19 cellular contexts compared by ENCODE assay signal in genomic region chr9:121745396-121745695, GRCh38.
DNase-seq lines count a peak whose midpoint lies in the region; ATAC-seq, FAIRE-seq and TF ChIP-seq lines count a peak whose summit lies in the region.
"Had no signal": no experiment of that assay in that cellular context is flagged by ENCODE, and none has a peak within 500 bp of the region (broad histone marks: within the 10 kb centered on the region; RNA-seq: fewer than 3 reads in every experiment).

No MANE protein-coding gene starts in this region.

- no peak overlapping the region for H3K23ac ChIP-seq in H1 (ENCODE audit: insufficient read length)

- H2BK20ac ChIP-seq in H1 (ENCODE audit: low read length): no peak overlapping the region

- TF ChIP-seq EP300 in H1 (IDR thresholded peaks at IDR 0.05; ENCODE audit: borderline replicate concordance in 1 of 2, low read depth in 2 of 2, low read length in 2 of 2) (no peak), upper lobe of left lung (IDR thresholded peaks at IDR 0.05) (no peak)

- WGBS in H1 (ENCODE audit: extremely low coverage in 1 of 2, insufficient coverage in 1 of 2, insufficient read length in 1 of 2, insufficient replicate concordance in 2 of 2, low coverage in 1 of 2, low lambda C conversion rate in 2 of 2, missing lambda C conversion rate in 1 of 2), 2 experiments: 83% methylated on average over 4 of the region's 4 CpGs; no CpG with 5 or more reads in 1 of the 2 experiments
- WGBS in psoas muscle, 3 donors: 76 to 92% (median 81%) methylated on average over 4 of the region's 4 CpGs
- 100% methylated on average over 2 to 4 of the region's 4 CpGs for WGBS in upper lobe of left lung, 2 donors

- no peak overlapping the region for H2BK120ac ChIP-seq in H1 (replicated peaks; ENCODE audit: low read depth, low read length)

- no peak overlapping the region for H3K9ac ChIP-seq in H1 (replicated peaks in 1 of 4; ENCODE audit: extremely low read depth in 1 of 4, low read depth in 3 of 4, low read length in 3 of 4)

- H3K9me3 ChIP-seq in H1 (ENCODE audit: insufficient read depth in 2 of 2, low read depth in 1 of 2, low read length in 1 of 2): no peaks in the 10 kb centered on the region
- H3K9me3 ChIP-seq in psoas muscle: no peaks in the 10 kb centered on the region
- H3K9me3 ChIP-seq in upper lobe of left lung: no peaks in the 10 kb centered on the region
- H3K9me3 ChIP-seq: mucosa of descending colon had no signal

- TF ChIP-seq POLR2A in H1 (IDR thresholded peaks at IDR 0.05; ENCODE audit: control extremely low read depth in 1 of 2, low read depth in 2 of 2, low read length in 2 of 2) (no peak), upper lobe of left lung (IDR thresholded peaks at IDR 0.05) (no peak)

- H3K79me1 ChIP-seq in H1 (ENCODE audit: low read depth, low read length): peaks cover 25% of the 10 kb centered on the region

- no peak overlapping the region for H3K4me2 ChIP-seq in H1 (ENCODE audit: insufficient read depth in 1 of 2, low read depth in 2 of 2, low read length in 2 of 2)

- no peak for DNase-seq in activated CD4-positive, alpha-beta T cell treated with anti-CD3 and anti-CD28 coated beads, Interleukin-2, amount 10 ng/mL, durations not matched to agents 7 days and 5 days
- no peak for DNase-seq in activated CD4-positive, alpha-beta T cell treated with anti-CD3 and anti-CD28 coated beads for 1 hour
- DNase-seq in H1 (ENCODE audit: low read depth in 1 of 2, low spot score in 2 of 2) (no peak), psoas muscle (no peak), upper lobe of left lung (no peak)
- no peak for DNase-seq in stimulated activated naive CD4-positive, alpha-beta T cell (lab: John Stamatoyannopoulos, UW)
- DNase-seq in NK-92 treated with Interleukin-12 subunit alpha and Interleukin-12 subunit beta, amount 100 ng/mL, for 24 hours (lab: John Stamatoyannopoulos, UW): no peak
- DNase-seq in stimulated activated CD4-positive, alpha-beta T cell treated with anti-CD3 and anti-CD28 coated beads, Interleukin-12 subunit alpha, Interleukin-12 subunit beta, amount 100 ng/mL, for 4 hours: no peak
- DNase-seq: 8988T; activated CD4-positive, alpha-beta T cell treated with anti-CD3 and anti-CD28 coated beads, Interleukin-2, amount 10 ng/mL, durations not matched to agents 24 days and 14 days; activated naive CD4-positive, alpha-beta T cell treated with anti-CD3 and anti-CD28 coated beads for 36 hours; dorsolateral prefrontal cortex; hippocampal formation; kidney; mucosa of descending colon; NCI-H1930; NCI-H510A treated with DMSO at 0.1 percent for 48 hours had no signal

- H3K23me2 ChIP-seq in H1 (ENCODE audit: low read depth, low read length): no peaks in the 10 kb centered on the region

- no peak overlapping the region for H2AFZ ChIP-seq in H1 (ENCODE audit: low read length)

- peaks cover 17 to 18% of the 10 kb centered on the region in 2 experiments for H4K20me1 ChIP-seq in H1 (replicated peaks in 1 of 2; ENCODE audit: control insufficient read depth in 1 of 2, insufficient read depth in 2 of 2, low read length in 2 of 2)

- CTCF ChIA-PET in activated CD4-positive, alpha-beta T cell treated with anti-CD3 and anti-CD28 coated beads, Interleukin-2, amount 10 ng/mL, durations not matched to agents 7 days and 5 days (lab: Charles Lee): interaction anchor here (3.2 kb wide), 1 partner anchor 11 kb away, joined by 9 read pairs; no protein-coding TSS in a partner anchor
- CTCF ChIA-PET in H1 (lab: Charles Lee; ENCODE audit: partially characterized antibody): interaction anchor here (0.7 to 20.3 kb wide), 12 partner anchors 9 to 190 kb away, joined by 3 to 305 read pairs (median 6); no protein-coding TSS in a partner anchor

- TF ChIP-seq RAD21 in H1 (IDR thresholded peaks at IDR 0.05 in 1 of 2, conservative IDR thresholded peaks at IDR 0.05 in 1 of 2; ENCODE audit: low read depth in 2 of 2, low read length in 2 of 2): no peak

- no peaks in the 10 kb centered on the region for H3K9me3 Mint-ChIP-seq in activated CD4-positive, alpha-beta T cell treated with anti-CD3 and anti-CD28 coated beads, Interleukin-2, amount 10 ng/mL, durations not matched to agents 7 days and 5 days
- H3K9me3 Mint-ChIP-seq: activated CD4-positive, alpha-beta T cell treated with anti-CD3 and anti-CD28 coated beads, Interleukin-2, amount 10 ng/mL, durations not matched to agents 24 days and 14 days; activated naive CD4-positive, alpha-beta T cell treated with anti-CD3 and anti-CD28 coated beads for 36 hours had no signal

- H3K4me1 ChIP-seq in H1 (replicated peaks in 1 of 4; ENCODE audit: control insufficient read depth in 3 of 4, insufficient read depth in 4 of 4, low read length in 3 of 4) (peaks cover 15 to 32% (median 17%) of the 10 kb centered on the region in 4 experiments), psoas muscle (peaks cover 89% of the 10 kb centered on the region), upper lobe of left lung (peaks cover 69 to 78% (median 72%) of the 10 kb centered on the region in 4 donors)

- H2BK5ac ChIP-seq in H1 (ENCODE audit: low read depth, low read length): peak overlapping the region; percentile 12

- no peak for ATAC-seq in psoas muscle
- ATAC-seq in upper lobe of left lung (ENCODE audit: low FRiP score in 2 of 2): no peak
- ATAC-seq: esophagus mucosa, mucosa of descending colon had no signal

- no peak overlapping the region for H3K27ac ChIP-seq in H1 (ENCODE audit: low read depth, low read length)
- no peak overlapping the region for H3K27ac ChIP-seq in psoas muscle
- peak overlapping the region in 3 of 4 donors; percentile 90 to 95 (median 94) for H3K27ac ChIP-seq in upper lobe of left lung
- H3K27ac ChIP-seq: SK-N-MC had no signal

- no peak overlapping the region for H3K4ac ChIP-seq in H1 (replicated peaks; ENCODE audit: insufficient read length, low read depth, low read length)

- H2BK12ac ChIP-seq in H1 (ENCODE audit: low read depth, low read length): no peak overlapping the region

- H3K4me3 Mint-ChIP-seq in activated CD4-positive, alpha-beta T cell treated with anti-CD3 and anti-CD28 coated beads, Interleukin-2, amount 10 ng/mL, durations not matched to agents 7 days and 5 days: no peak overlapping the region
- H3K4me3 Mint-ChIP-seq: activated CD4-positive, alpha-beta T cell treated with anti-CD3 and anti-CD28 coated beads, Interleukin-2, amount 10 ng/mL, durations not matched to agents 24 days and 14 days; activated naive CD4-positive, alpha-beta T cell treated with anti-CD3 and anti-CD28 coated beads for 36 hours had no signal

- intact Hi-C loops in psoas muscle (cut with DNase I): no loop called here

- H2AK5ac ChIP-seq in H1 (ENCODE audit: low read depth, low read length): no peak overlapping the region

- H3K27me3 Mint-ChIP-seq in activated CD4-positive, alpha-beta T cell treated with anti-CD3 and anti-CD28 coated beads, Interleukin-2, amount 10 ng/mL, durations not matched to agents 7 days and 5 days: no peaks in the 10 kb centered on the region
- H3K27me3 Mint-ChIP-seq: activated CD4-positive, alpha-beta T cell treated with anti-CD3 and anti-CD28 coated beads, Interleukin-2, amount 10 ng/mL, durations not matched to agents 24 days and 14 days had no signal

- no peak overlapping the region for H3K4me3 ChIP-seq in H1 (ENCODE audit: extremely low read depth in 1 of 4, insufficient read depth in 2 of 4, low read depth in 3 of 4, low read length in 4 of 4)
- H3K4me3 ChIP-seq in psoas muscle: peak overlapping the region; percentile 62
- no peak overlapping the region for H3K4me3 ChIP-seq in upper lobe of left lung
- H3K4me3 ChIP-seq: mucosa of descending colon, SK-N-MC had no signal

- no peak overlapping the region for H2BK15ac ChIP-seq in H1 (ENCODE audit: low read length)

- H3K79me2 ChIP-seq in H1 (ENCODE audit: control insufficient read depth in 1 of 2, insufficient read depth in 2 of 2, low read length in 2 of 2): peaks cover 0 to 47% of the 10 kb centered on the region in 2 experiments; a peak in 2 of 4 replicates

- TF ChIP-seq CTCF in H1 (IDR thresholded peaks at IDR 0.05; ENCODE audit: control extremely low read depth in 1 of 3, insufficient read depth in 1 of 3, low read depth in 1 of 3, low read length in 3 of 3) (no peak), psoas muscle (IDR thresholded peaks at IDR 0.05) (no peak), upper lobe of left lung (IDR thresholded peaks at IDR 0.05) (no peak)

- H3K36me3 ChIP-seq in H1 (ENCODE audit: control insufficient read depth in 2 of 4, insufficient read depth in 4 of 4, low read length in 3 of 4): no peaks in the 10 kb centered on the region
- H3K36me3 ChIP-seq in psoas muscle (ENCODE audit: insufficient read depth in 1 of 2, low read depth in 1 of 2): no peaks in the 10 kb centered on the region
- peaks cover 0 to 9% (median 0%) of the 10 kb centered on the region in 4 donors for H3K36me3 ChIP-seq in upper lobe of left lung

- H3K4me1 Mint-ChIP-seq in activated CD4-positive, alpha-beta T cell treated with anti-CD3 and anti-CD28 coated beads, Interleukin-2, amount 10 ng/mL, durations not matched to agents 7 days and 5 days: peaks cover 20% of the 10 kb centered on the region

- H3K27ac Mint-ChIP-seq in activated CD4-positive, alpha-beta T cell treated with anti-CD3 and anti-CD28 coated beads, Interleukin-2, amount 10 ng/mL, durations not matched to agents 7 days and 5 days: peak overlapping the region; percentile 60
- H3K27ac Mint-ChIP-seq: activated CD4-positive, alpha-beta T cell treated with anti-CD3 and anti-CD28 coated beads, Interleukin-2, amount 10 ng/mL, durations not matched to agents 24 days and 14 days; activated naive CD4-positive, alpha-beta T cell treated with anti-CD3 and anti-CD28 coated beads for 36 hours had no signal

- H3K36me3 Mint-ChIP-seq in activated CD4-positive, alpha-beta T cell treated with anti-CD3 and anti-CD28 coated beads, Interleukin-2, amount 10 ng/mL, durations not matched to agents 7 days and 5 days (ENCODE audit: low read depth): no peaks in the 10 kb centered on the region

- no peak for FAIRE-seq in H1 (lab: Jason Lieb, UNC)
- FAIRE-seq: kidney had no signal

- POLR2A ChIA-PET in activated CD4-positive, alpha-beta T cell treated with anti-CD3 and anti-CD28 coated beads, Interleukin-2, amount 10 ng/mL, durations not matched to agents 7 days and 5 days (lab: Charles Lee): no interaction called here
- POLR2A ChIA-PET in H1 (lab: Charles Lee; ENCODE audit: partially characterized antibody): no interaction called here

- no peaks in the 10 kb centered on the region; a peak in 1 of 7 replicates for H3K27me3 ChIP-seq in H1 (replicated peaks in 1 of 4; ENCODE audit: control insufficient read depth in 3 of 4, extremely low read depth in 1 of 4, insufficient read depth in 3 of 4, low read length in 3 of 4)
- H3K27me3 ChIP-seq in psoas muscle (ENCODE audit: insufficient read depth in 3 of 3, low read length in 2 of 3): no peaks in the 10 kb centered on the region
- H3K27me3 ChIP-seq in upper lobe of left lung: no peaks in the 10 kb centered on the region
- H3K27me3 ChIP-seq: dorsolateral prefrontal cortex had no signal

- H3K14ac ChIP-seq in H1 (ENCODE audit: insufficient read length): no peak overlapping the region

- H4K91ac ChIP-seq in H1 (replicated peaks; ENCODE audit: insufficient read length, low read length): no peak overlapping the region

- no peak overlapping the region; the same call in 1 of the 2 replicates for H4K8ac ChIP-seq in H1 (ENCODE audit: extremely low read depth, insufficient read depth, low read length)

- no peak overlapping the region for H3K56ac ChIP-seq in H1 (replicated peaks; ENCODE audit: insufficient read length, low read depth, low read length)

- H3K18ac ChIP-seq in H1 (ENCODE audit: extremely low read depth, low read length): no peak overlapping the region

- H4K5ac ChIP-seq in H1 (ENCODE audit: insufficient read length, low read depth, low read length): no peak overlapping the region

Comparison
In these comparisons a context has a peak if more than half of its experiments do, and no peak if none do; other contexts are left out.
1. H3K27ac ChIP-seq: peak in upper lobe of left lung (3 of 4); none in H1 (single experiment) and psoas muscle (single experiment).